22 cellular contexts compared by ENCODE assay signal in genomic region chr10:12394236-12395033, GRCh38. TPM values are rescaled to one million over a fixed set of nuclear protein-coding genes. Genes with fewer than 3 reads are reported as not detected.
DNase-seq lines count a peak whose midpoint lies in the region; ATAC-seq, FAIRE-seq and TF ChIP-seq lines count a peak whose summit lies in the region.
"Had no signal": no experiment of that assay in that cellular context is flagged by ENCODE, and none has a peak within 500 bp of the region (broad histone marks: within the 10 kb centered on the region; RNA-seq: fewer than 3 reads in every experiment).

No MANE protein-coding gene starts in this region.

- CTCF ChIA-PET in RWPE1 (lab: Yijun Ruan, JAX) (interaction anchor here (0.6 kb wide), 1 partner anchor 680 kb away, joined by 4 read pairs; no protein-coding TSS in a partner anchor), H1 (lab: Charles Lee; ENCODE audit: partially characterized antibody) (interaction anchor here (0.5 to 1.8 kb wide), 6 partner anchors 17 to 277 kb away, joined by 3 to 5 read pairs (median 4); no protein-coding TSS in a partner anchor), MCF 10A (lab: Yijun Ruan, JAX) (interaction anchor here (0.5 kb wide), 1 partner anchor 17 kb away, joined by 6 read pairs; no protein-coding TSS in a partner anchor)

- no peak overlapping the region for H3K4ac ChIP-seq in H1 (replicated peaks; ENCODE audit: insufficient read length, low read depth, low read length)

- H3K9me3 ChIP-seq in H1 (ENCODE audit: insufficient read depth in 2 of 2, low read depth in 1 of 2, low read length in 1 of 2) = no peaks in the 10 kb centered on the region

- no peak overlapping the region for H2AK5ac ChIP-seq in H1 (ENCODE audit: low read depth, low read length)

- no peak for TF ChIP-seq RAD21 in H1 (IDR thresholded peaks at IDR 0.05 in 1 of 2, conservative IDR thresholded peaks at IDR 0.05 in 1 of 2; ENCODE audit: low read depth in 2 of 2, low read length in 2 of 2)

- H3K4me3 Mint-ChIP-seq in stimulated activated effector memory CD8-positive, alpha-beta T cell treated with anti-CD3 and anti-CD28 coated beads, Interleukin-12 subunit alpha, Interleukin-12 subunit beta, amount 100 ng/mL, for 72 hours = no peak overlapping the region
- no peak overlapping the region for H3K4me3 Mint-ChIP-seq in MCF 10A (ENCODE audit: unreplicated experiment)
- H3K4me3 Mint-ChIP-seq: central memory CD8-positive, alpha-beta T cell; naive thymus-derived CD4-positive, alpha-beta T cell; T-cell had no signal

- peak overlapping the region; percentile 17 for H3K27ac Mint-ChIP-seq in stimulated activated effector memory CD8-positive, alpha-beta T cell treated with anti-CD3 and anti-CD28 coated beads, Interleukin-12 subunit alpha, Interleukin-12 subunit beta, amount 100 ng/mL, for 72 hours
- no peak overlapping the region for H3K27ac Mint-ChIP-seq in MCF 10A (ENCODE audit: low read depth, unreplicated experiment)
- H3K27ac Mint-ChIP-seq: T-cell had no signal

- H3K27me3 ChIP-seq in H1 (replicated peaks in 1 of 4; ENCODE audit: control insufficient read depth in 3 of 4, extremely low read depth in 1 of 4, insufficient read depth in 3 of 4, low read length in 3 of 4) = no peaks in the 10 kb centered on the region

- no peaks in the 10 kb centered on the region for H3K9me3 Mint-ChIP-seq in stimulated activated effector memory CD8-positive, alpha-beta T cell treated with anti-CD3 and anti-CD28 coated beads, Interleukin-12 subunit alpha, Interleukin-12 subunit beta, amount 100 ng/mL, for 72 hours
- H3K9me3 Mint-ChIP-seq in MCF 10A (ENCODE audit: unreplicated experiment) = no peaks in the 10 kb centered on the region
- H3K9me3 Mint-ChIP-seq: central memory CD8-positive, alpha-beta T cell; T-cell had no signal

- no peak overlapping the region for H3K23ac ChIP-seq in H1 (ENCODE audit: insufficient read length)

- no TSS peak for BruUV-seq in MCF 10A (replicated peaks; lab: Mats Ljungman, UMichigan)

- peaks cover 2 to 10% (median 5%) of the 10 kb centered on the region in 4 experiments; a peak in 6 of 7 replicates for H3K4me1 ChIP-seq in H1 (replicated peaks in 1 of 4; ENCODE audit: control insufficient read depth in 3 of 4, insufficient read depth in 4 of 4, low read length in 3 of 4)
- H3K4me1 ChIP-seq: parathyroid adenoma had no signal

- no peaks in the 10 kb centered on the region for H3K27me3 Mint-ChIP-seq in MCF 10A (ENCODE audit: insufficient read depth, unreplicated experiment)
- H3K27me3 Mint-ChIP-seq: central memory CD8-positive, alpha-beta T cell; naive thymus-derived CD4-positive, alpha-beta T cell; T-cell had no signal

- H3K79me2 ChIP-seq in H1 (ENCODE audit: control insufficient read depth in 1 of 2, insufficient read depth in 2 of 2, low read length in 2 of 2) = no peaks in the 10 kb centered on the region
- H3K79me2 ChIP-seq: parathyroid adenoma had no signal

- no peak overlapping the region for H3K9ac ChIP-seq in H1 (replicated peaks in 1 of 4; ENCODE audit: extremely low read depth in 1 of 4, low read depth in 3 of 4, low read length in 3 of 4)
- H3K9ac ChIP-seq: parathyroid adenoma had no signal

- H2BK20ac ChIP-seq in H1 (ENCODE audit: low read length) = 0 out of 2 replicates have a peak overlapping the region, but pooled peaks have one; percentile 48

- intact Hi-C loops in MCF 10A (cut with micrococcal nuclease) = no loop called here

- H3K4me3 ChIP-seq in H1 (ENCODE audit: extremely low read depth in 1 of 4, insufficient read depth in 2 of 4, low read depth in 3 of 4, low read length in 4 of 4) = no peak overlapping the region

- FAIRE-seq in H54 (lab: Jason Lieb, UNC) (peak; percentile 27), H1 (lab: Jason Lieb, UNC) (no peak)

- no peak overlapping the region for H2BK12ac ChIP-seq in H1 (ENCODE audit: low read depth, low read length)

- H3K4me1 Mint-ChIP-seq in stimulated activated effector memory CD8-positive, alpha-beta T cell treated with anti-CD3 and anti-CD28 coated beads, Interleukin-12 subunit alpha, Interleukin-12 subunit beta, amount 100 ng/mL, for 72 hours = peaks cover 34% of the 10 kb centered on the region
- H3K4me1 Mint-ChIP-seq in MCF 10A (ENCODE audit: insufficient read depth, unreplicated experiment) = no peaks in the 10 kb centered on the region

- H2BK15ac ChIP-seq in H1 (ENCODE audit: low read length) = no peak overlapping the region

- H3K27ac ChIP-seq in RWPE1 = no peak overlapping the region
- H3K27ac ChIP-seq in H1 (ENCODE audit: low read depth, low read length) = no peak overlapping the region
- H3K27ac ChIP-seq: HL-60, parathyroid adenoma, WERI-Rb-1 had no signal

- no peak overlapping the region for H4K8ac ChIP-seq in H1 (ENCODE audit: extremely low read depth, insufficient read depth, low read length)

- H2BK5ac ChIP-seq in H1 (ENCODE audit: low read depth, low read length) = no peak overlapping the region

- no peak overlapping the region for H3K56ac ChIP-seq in H1 (replicated peaks; ENCODE audit: insufficient read length, low read depth, low read length)

- TF ChIP-seq CTCF in RWPE1 (conservative IDR thresholded peaks at IDR 0.05; ENCODE audit: low read depth) = no peak
- no peak for TF ChIP-seq CTCF in H1 (IDR thresholded peaks at IDR 0.05; ENCODE audit: control extremely low read depth in 1 of 3, insufficient read depth in 1 of 3, low read depth in 1 of 3, low read length in 3 of 3)
- TF ChIP-seq CTCF in MCF 10A (IDR thresholded peaks at IDR 0.05; ENCODE audit: unreplicated experiment) = no peak

- no peak overlapping the region for H2BK120ac ChIP-seq in H1 (replicated peaks; ENCODE audit: low read depth, low read length)

- TF ChIP-seq EP300 in H1 (IDR thresholded peaks at IDR 0.05; ENCODE audit: borderline replicate concordance in 1 of 2, low read depth in 2 of 2, low read length in 2 of 2) = no peak

- no peak overlapping the region for H3K4me2 ChIP-seq in H1 (ENCODE audit: insufficient read depth in 1 of 2, low read depth in 2 of 2, low read length in 2 of 2)

- H3K14ac ChIP-seq in H1 (ENCODE audit: insufficient read length) = no peak overlapping the region

- POLR2A ChIA-PET in RWPE1 (lab: Yijun Ruan, JAX; ENCODE audit: low non-redundant PET) (no interaction called here), H1 (lab: Charles Lee; ENCODE audit: partially characterized antibody) (no interaction called here), MCF 10A (lab: Yijun Ruan, JAX) (no interaction called here)

- H3K36me3 ChIP-seq in H1 (ENCODE audit: control insufficient read depth in 2 of 4, insufficient read depth in 4 of 4, low read length in 3 of 4) = no peaks in the 10 kb centered on the region
- H3K36me3 ChIP-seq: WERI-Rb-1 had no signal

- no peaks in the 10 kb centered on the region for H3K23me2 ChIP-seq in H1 (ENCODE audit: low read depth, low read length)

- H3K18ac ChIP-seq in H1 (ENCODE audit: extremely low read depth, low read length) = no peak overlapping the region

- H4K20me1 ChIP-seq in H1 (replicated peaks in 1 of 2; ENCODE audit: control insufficient read depth in 1 of 2, insufficient read depth in 2 of 2, low read length in 2 of 2) = no peaks in the 10 kb centered on the region

- TF ChIP-seq POLR2A in H54 (IDR thresholded peaks at IDR 0.05; ENCODE audit: low read depth, low read length) = no peak
- TF ChIP-seq POLR2A in H1 (IDR thresholded peaks at IDR 0.05; ENCODE audit: control extremely low read depth in 1 of 2, low read depth in 2 of 2, low read length in 2 of 2) = no peak

- H3K36me3 Mint-ChIP-seq in stimulated activated effector memory CD8-positive, alpha-beta T cell treated with anti-CD3 and anti-CD28 coated beads, Interleukin-12 subunit alpha, Interleukin-12 subunit beta, amount 100 ng/mL, for 72 hours = no peaks in the 10 kb centered on the region
- H3K36me3 Mint-ChIP-seq in MCF 10A (ENCODE audit: insufficient read depth, unreplicated experiment) = peaks cover 6% of the 10 kb centered on the region
- H3K36me3 Mint-ChIP-seq: T-cell had no signal

- peaks cover 5% of the 10 kb centered on the region; the same call in 1 of the 2 replicates for H3K79me1 ChIP-seq in H1 (ENCODE audit: low read depth, low read length)

- H4K91ac ChIP-seq in H1 (replicated peaks; ENCODE audit: insufficient read length, low read length) = no peak overlapping the region

- peak; percentile 44 for ATAC-seq in stimulated activated effector memory CD8-positive, alpha-beta T cell treated with anti-CD3 and anti-CD28 coated beads, Interleukin-12 subunit alpha, Interleukin-12 subunit beta, amount 100 ng/mL, for 72 hours
- ATAC-seq: esophagus mucosa; naive thymus-derived CD4-positive, alpha-beta T cell; T-cell had no signal

- no peak overlapping the region for H4K5ac ChIP-seq in H1 (ENCODE audit: insufficient read length, low read depth, low read length)

- peak; percentile 37 for DNase-seq in H54 (ENCODE audit: insufficient read length, low spot score)
- peak; percentile 8 for DNase-seq in RWPE1 (ENCODE audit: low spot score)
- peak in 1 of 2 experiments; percentile 32 for DNase-seq in H1 (ENCODE audit: low read depth in 1 of 2, low spot score in 2 of 2)
- no peak for DNase-seq in stimulated activated effector memory CD8-positive, alpha-beta T cell treated with anti-CD3 and anti-CD28 coated beads, Interleukin-12 subunit alpha, Interleukin-12 subunit beta, amount 100 ng/mL, for 72 hours (ENCODE audit: low spot score in 2 of 2)
- DNase-seq in NCI-H69 (lab: John Stamatoyannopoulos, UW) = no peak
- no peak for DNase-seq in MCF 10A (ENCODE audit: unreplicated experiment)
- DNase-seq in NCI-H510A treated with DMSO at 0.1 percent for 48 hours (lab: John Stamatoyannopoulos, UW) = no peak
- DNase-seq: activated effector memory CD4-positive, alpha-beta T cell treated with Interleukin-2 at 50 U/mL for 16 hours; amniotic stem cell; Calu3; effector CD4-positive, alpha-beta T cell; MV-4-11; naive thymus-derived CD4-positive, alpha-beta T cell; NCI-H187; stimulated activated CD4-positive, alpha-beta T cell treated with anti-CD3 and anti-CD28 coated beads, Interleukin-2, amount 100 ng/mL, for 48 hours; substantia nigra; T-cell; WERI-Rb-1 had no signal

- WGBS in H1 (ENCODE audit: extremely low coverage in 1 of 2, insufficient coverage in 1 of 2, insufficient read length in 1 of 2, insufficient replicate concordance in 2 of 2, low coverage in 1 of 2, low lambda C conversion rate in 2 of 2, missing lambda C conversion rate in 1 of 2), 2 experiments = 79% methylated on average over 8 of the region's 8 CpGs; no CpG with 5 or more reads in 1 of the 2 experiments

- no peak overlapping the region for H2AFZ ChIP-seq in H1 (ENCODE audit: low read length)
- H2AFZ ChIP-seq: parathyroid adenoma had no signal

TF ChIP-seq in H1, 55 proteins besides CTCF, POLR2A, EP300 and RAD21 (continues in another document):
- no peak for TF ChIP-seq RBBP5 (IDR thresholded peaks at IDR 0.05; ENCODE audit: borderline replicate concordance, low read depth, low read length)

RNA-seq across cellular contexts. Expression of gene CAMK1D, which starts 45.1 kb away (rescaled TPM):
- total RNA-seq in H1 (2021; fragmentation: NEBNext Ultra II Directional; extraction: Animal tissue kit (Norgen Biotek cat#: 25700)) = 8.9 and 10.6 TPM in 2 replicates
- 3.5 and 3.6 TPM in 2 replicates for polyA plus RNA-seq in H1 (2011; rRNA removed)
- 4.5 TPM for polyA plus RNA-seq in H1 (2011; cell fraction: cytosol; rRNA removed)
- polyA plus RNA-seq in H1 (2011; cell fraction: nucleus; rRNA removed) = 4.1 TPM
- polyA plus RNA-seq in H1 (2012, experiment 1 of 2) = 6.4 to 8.3 TPM (median 6.7 TPM) in 4 replicates
- 2.7 TPM for polyA plus RNA-seq in H1 (2012, experiment 2 of 2)
- 4.8 TPM for polyA plus RNA-seq in H1 (2013, experiment 1 of 2)
- polyA plus RNA-seq in H1 (2013, experiment 2 of 2) = 4.6 TPM
- 6.3 and 6.8 TPM in 2 replicates for polyA minus RNA-seq in H1 (2011; rRNA and poly(A)+ RNA removed)
- polyA minus RNA-seq in H1 (2011; cell fraction: cytosol; rRNA and poly(A)+ RNA removed) = 4.6 TPM
- polyA minus RNA-seq in H1 (2011; cell fraction: nucleus; rRNA and poly(A)+ RNA removed) = 4.8 TPM
- 1.7 and 3.3 TPM in 2 replicates for total RNA-seq in MCF 10A (2022)

Comparison
In these comparisons a context has a peak if more than half of its experiments do, and no peak if none do; other contexts are left out.
1. DNase-seq: peak in H54 (single experiment) and RWPE1 (single experiment); none in stimulated activated effector memory CD8-positive, alpha-beta T cell treated with anti-CD3 and anti-CD28 coated beads, Interleukin-12 subunit alpha, Interleukin-12 subunit beta, amount 100 ng/mL, for 72 hours (0 of 2), NCI-H69 (single experiment), MCF 10A (single experiment) and NCI-H510A treated with DMSO at 0.1 percent for 48 hours (single experiment).